Comparison of ENCODE assay signal across 23 cellular contexts in genomic region chr3:48002787-48003186, GRCh38.
"Had no signal": no experiment of that assay in that cellular context is flagged by ENCODE, and none has a peak within 500 bp of the region (broad histone marks: within the 10 kb centered on the region; RNA-seq: fewer than 3 reads in every experiment).

No MANE protein-coding gene starts in this region.

- H3K36me3 Mint-ChIP-seq: immature natural killer cell, memory B cell had no signal

- H3K27ac Mint-ChIP-seq: memory B cell; naive thymus-derived CD4-positive, alpha-beta T cell had no signal

- H3K36me3 ChIP-seq: esophagus squamous epithelium, lower lobe of right lung had no signal

- H3K4me2 ChIP-seq: hepatocyte had no signal

- H3K27me3 ChIP-seq: dorsolateral prefrontal cortex, esophagus squamous epithelium, heart left ventricle, hepatocyte, left lung had no signal

- H3K4me1 ChIP-seq: left lung had no signal

- H3K4me3 Mint-ChIP-seq: immature natural killer cell; memory B cell; naive thymus-derived CD4-positive, alpha-beta T cell had no signal

- H3K27me3 Mint-ChIP-seq: memory B cell; naive thymus-derived CD4-positive, alpha-beta T cell had no signal

- FAIRE-seq: colon, endothelial cell of umbilical vein had no signal

- H2AFZ ChIP-seq: hepatocyte had no signal

- ATAC-seq: heart left ventricle; left cardiac atrium; left lung; left ventricle myocardium superior; lower lobe of right lung; naive thymus-derived CD4-positive, alpha-beta T cell had no signal

- H3K9me3 Mint-ChIP-seq: immature natural killer cell; memory B cell; naive thymus-derived CD4-positive, alpha-beta T cell had no signal

- DNase-seq: dermis blood vessel endothelial cell; dorsolateral prefrontal cortex; effector CD4-positive, alpha-beta T cell; effector memory CD4-positive, alpha-beta T cell; esophagus squamous epithelium; foreskin fibroblast; foreskin melanocyte; heart left ventricle; hypothalamus; immature natural killer cell; islet precursor cell; left cardiac atrium; left lung; left ventricle myocardium superior; lower lobe of right lung; mesendoderm; midbrain; naive thymus-derived CD4-positive, alpha-beta T cell had no signal

- H3K27ac ChIP-seq: coronary artery, esophagus squamous epithelium, heart left ventricle, hepatocyte, left lung, lower lobe of right lung had no signal

- H3K9me3 ChIP-seq: esophagus squamous epithelium, heart left ventricle, left lung, lower lobe of right lung had no signal

- H3K4me3 ChIP-seq: coronary artery, dorsolateral prefrontal cortex, esophagus squamous epithelium, heart left ventricle, hepatocyte, left lung, lower lobe of right lung had no signal
